Comparison of ENCODE assay signal across 29 cellular contexts in genomic region chr9:18638448-18639249, GRCh38.
DNase-seq lines count a peak whose midpoint lies in the region; ATAC-seq and TF ChIP-seq lines count a peak whose summit lies in the region.
"Had no signal": no experiment of that assay in that cellular context is flagged by ENCODE, and none has a peak within 500 bp of the region (broad histone marks: within the 10 kb centered on the region; RNA-seq: fewer than 3 reads in every experiment).

No MANE protein-coding gene starts in this region.

- TF ChIP-seq CTCF in SK-N-SH (IDR thresholded peaks at IDR 0.05) (no peak), fibroblast of lung (conservative IDR thresholded peaks at IDR 0.05 in 1 of 2, IDR thresholded peaks at IDR 0.05 in 1 of 2; ENCODE audit: low read depth in 1 of 2, low read length in 2 of 2) (no peak)

- H3K4me1 ChIP-seq in SK-N-SH (ENCODE audit: control insufficient read depth in 1 of 2, insufficient read depth in 2 of 2, low read depth in 1 of 2, low read length in 1 of 2) (peaks cover 0 to 10% of the 10 kb centered on the region in 2 experiments; a peak in 1 of 4 replicates), fibroblast of lung (ENCODE audit: control insufficient read depth, extremely low read depth, insufficient read depth, low read length) (peaks cover 8% of the 10 kb centered on the region)
- H3K4me1 ChIP-seq: Caco-2, neural progenitor cell, spleen, tibial nerve had no signal

- peaks cover 28% of the 10 kb centered on the region for H3F3A ChIP-seq in SK-N-SH (replicated peaks; ENCODE audit: insufficient read depth)

- peak overlapping the region in 1 of 2 experiments; percentile 26; a peak in 2 of 4 replicates for H3K27ac ChIP-seq in SK-N-SH (ENCODE audit: low read depth in 2 of 2, low read length in 1 of 2)
- H3K27ac ChIP-seq in fibroblast of lung (ENCODE audit: insufficient read depth, low read length) = peak overlapping the region; percentile 25
- H3K27ac ChIP-seq: C4-2B, hepatocyte, neural progenitor cell, spleen, tibial nerve had no signal

- POLR2A ChIA-PET in SK-N-SH (lab: Yijun Ruan, JAX) = no interaction called here

- no peak overlapping the region for H3K4me2 ChIP-seq in SK-N-SH
- peak overlapping the region; percentile 54 for H3K4me2 ChIP-seq in fibroblast of lung (ENCODE audit: extremely low read depth, insufficient read depth, low read length)
- H3K4me2 ChIP-seq: hepatocyte, neural progenitor cell had no signal

- no peak overlapping the region for H2AFZ ChIP-seq in SK-N-SH (ENCODE audit: low read depth)
- no peak overlapping the region for H2AFZ ChIP-seq in fibroblast of lung (ENCODE audit: low read length)
- H2AFZ ChIP-seq: hepatocyte, neural progenitor cell had no signal

- no peak for ATAC-seq in HG03460 (IDR thresholded peaks at IDR 0.05; ENCODE audit: unreplicated experiment)
- ATAC-seq: K562, left colon, right cardiac atrium had no signal

- H4K20me1 ChIP-seq in SK-N-SH (ENCODE audit: insufficient read depth) = no peaks in the 10 kb centered on the region
- no peaks in the 10 kb centered on the region for H4K20me1 ChIP-seq in fibroblast of lung (ENCODE audit: control insufficient read depth, extremely low read depth, insufficient read depth, low read length)

- H3K9me3 ChIP-seq in SK-N-SH = no peaks in the 10 kb centered on the region
- H3K9me3 ChIP-seq in fibroblast of lung (ENCODE audit: control insufficient read depth, insufficient read depth, low read depth, low read length) = no peaks in the 10 kb centered on the region
- H3K9me3 ChIP-seq: Caco-2 had no signal

- WGBS in SK-N-SH (ENCODE audit: low lambda C conversion rate) = 77% methylated on average over 5 of the region's 5 CpGs

- no peak for TF ChIP-seq EP300 in SK-N-SH (IDR thresholded peaks at IDR 0.05; ENCODE audit: borderline replicate concordance in 1 of 2, low read depth in 1 of 2, low read length in 1 of 2)

- TF ChIP-seq RAD21 in SK-N-SH (IDR thresholded peaks at IDR 0.05; ENCODE audit: low read length) = no peak

- DNase-seq in ELR (ENCODE audit: low read depth) (peak; percentile 54), SK-N-SH (no peak), fibroblast of lung (ENCODE audit: low read depth in 2 of 2) (peak; percentile 47 to 83), stromal cell of bone marrow (ENCODE audit: low read depth) (peak; percentile 25), HuH-7 (ENCODE audit: low spot score) (no peak), globus pallidus (ENCODE audit: low spot score) (no peak)
- DNase-seq: activated CD4-positive, alpha-beta T cell treated with anti-CD3 and anti-CD28 coated beads for 4 hours; activated CD8-positive, alpha-beta memory T cell treated with anti-CD3 and anti-CD28 coated beads for 24 hours; activated effector memory CD4-positive, alpha-beta T cell treated with Interleukin-2 at 50 U/mL for 16 hours; activated naive CD8-positive, alpha-beta T cell treated with anti-CD3 and anti-CD28 coated beads for 36 hours; Caco-2; cerebellar nuclear complex; DMS79 treated with DMSO at 0.1 percent for 48 hours; GOT3; left colon; mammary epithelial cell; MG63; NCI-H1105 treated with DMSO at 0.1 percent for 48 hours; NCI-H2081; NCI-H2227 treated with DMSO at 0.1 percent for 48 hours; NCI-H748 treated with DMSO at 0.1 percent for 48 hours; right cardiac atrium; spleen had no signal

- H3K9ac ChIP-seq in SK-N-SH (no peak overlapping the region), fibroblast of lung (ENCODE audit: insufficient read depth, low read length) (no peak overlapping the region)
- H3K9ac ChIP-seq: neural progenitor cell had no signal

- H3K36me3 ChIP-seq in SK-N-SH (replicated peaks in 1 of 2; ENCODE audit: control insufficient read depth in 1 of 2, insufficient read depth in 2 of 2, low read length in 1 of 2) (peaks cover 0 to 77% of the 10 kb centered on the region in 2 experiments), fibroblast of lung (ENCODE audit: control insufficient read depth, insufficient read depth, low read length) (peaks cover 2% of the 10 kb centered on the region)
- H3K36me3 ChIP-seq: neural progenitor cell, spleen, tibial nerve had no signal

- H3K4me3 ChIP-seq in SK-N-SH (ENCODE audit: low read depth in 2 of 2, low read length in 1 of 2) = no peak overlapping the region
- no peak overlapping the region for H3K4me3 ChIP-seq in fibroblast of lung (replicated peaks in 1 of 4; ENCODE audit: control extremely low read depth in 1 of 4, insufficient read depth in 1 of 4, low read depth in 3 of 4, low read length in 4 of 4)
- H3K4me3 ChIP-seq: hepatocyte, K562, MG63, neural progenitor cell, spleen, tibial nerve had no signal

- CTCF ChIA-PET in SK-N-SH (lab: Yijun Ruan, JAX) = no interaction called here

- H3K79me2 ChIP-seq in SK-N-SH (ENCODE audit: insufficient read depth) (peaks cover 40% of the 10 kb centered on the region), fibroblast of lung (ENCODE audit: control insufficient read depth, insufficient read depth, low read length) (no peaks in the 10 kb centered on the region)
- H3K79me2 ChIP-seq: hepatocyte had no signal

- H3K9me2 ChIP-seq in SK-N-SH = no peaks in the 10 kb centered on the region

- no peaks in the 10 kb centered on the region for H3K27me3 ChIP-seq in SK-N-SH (ENCODE audit: insufficient read depth)
- H3K27me3 ChIP-seq in fibroblast of lung (ENCODE audit: control insufficient read depth, insufficient read depth, low read length) = no peaks in the 10 kb centered on the region
- H3K27me3 ChIP-seq: hepatocyte, MG63, neural progenitor cell, spleen, tibial nerve had no signal

TF ChIP-seq in SK-N-SH, 30 proteins besides CTCF, POLR2A, EP300 and RAD21:
- TF ChIP-seq GATA2 (CRISPR knock-in tag; IDR thresholded peaks at IDR 0.05) (no peak), JUND (IDR thresholded peaks at IDR 0.05) (peak; percentile 5; the same call in 1 of the 2 replicates), CHD2 (IDR thresholded peaks at IDR 0.05; ENCODE audit: low read length, partially characterized antibody) (no peak), TCF12 (IDR thresholded peaks at IDR 0.05) (peak; percentile 8; the same call in 1 of the 2 replicates)
- TF ChIP-seq, protein P1, sequence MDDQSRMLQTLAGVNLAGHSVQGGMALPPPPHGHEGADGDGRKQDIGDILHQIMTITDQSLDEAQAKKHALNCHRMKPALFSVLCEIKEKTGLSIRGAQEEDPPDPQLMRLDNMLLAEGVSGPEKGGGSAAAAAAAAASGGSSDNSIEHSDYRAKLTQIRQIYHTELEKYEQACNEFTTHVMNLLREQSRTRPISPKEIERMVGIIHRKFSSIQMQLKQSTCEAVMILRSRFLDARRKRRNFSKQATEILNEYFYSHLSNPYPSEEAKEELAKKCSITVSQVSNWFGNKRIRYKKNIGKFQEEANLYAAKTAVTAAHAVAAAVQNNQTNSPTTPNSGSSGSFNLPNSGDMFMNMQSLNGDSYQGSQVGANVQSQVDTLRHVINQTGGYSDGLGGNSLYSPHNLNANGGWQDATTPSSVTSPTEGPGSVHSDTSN (IDR thresholded peaks at IDR 0.05) = peak; percentile 55

Comparison
In these comparisons a context has a peak if more than half of its experiments do, and no peak if none do; other contexts are left out.
1. DNase-seq: peak in ELR (single experiment), fibroblast of lung (2 of 2) and stromal cell of bone marrow (single experiment); none in SK-N-SH (single experiment), HuH-7 (single experiment) and globus pallidus (single experiment).